In the genomic region with DNA sequence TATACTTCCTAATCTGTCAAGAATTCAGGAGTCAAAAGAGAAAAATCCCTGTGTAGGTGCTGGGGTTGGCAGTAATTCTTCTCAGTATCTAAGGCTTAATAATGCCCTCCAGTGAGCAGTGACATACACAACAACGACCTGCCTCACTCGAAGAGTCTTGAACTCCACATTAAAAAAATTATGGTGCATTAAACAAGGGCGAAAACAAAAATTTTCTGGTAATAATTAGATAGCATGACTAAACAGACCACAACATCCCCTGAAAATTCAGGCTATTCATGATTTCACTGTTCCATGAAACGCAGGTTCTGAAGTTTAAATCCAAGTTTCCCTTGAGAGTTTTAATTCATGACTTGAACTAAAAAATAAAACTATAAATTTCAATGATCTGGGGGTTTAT, we compare ENCODE assay signal across 1 cellular context.
TF ChIP-seq lines count a peak whose summit lies in the region.

No MANE protein-coding gene starts in this region.

TF ChIP-seq in GM23338, 12 proteins besides CTCF, POLR2A, EP300 and RAD21:
- TF ChIP-seq, protein P1, sequence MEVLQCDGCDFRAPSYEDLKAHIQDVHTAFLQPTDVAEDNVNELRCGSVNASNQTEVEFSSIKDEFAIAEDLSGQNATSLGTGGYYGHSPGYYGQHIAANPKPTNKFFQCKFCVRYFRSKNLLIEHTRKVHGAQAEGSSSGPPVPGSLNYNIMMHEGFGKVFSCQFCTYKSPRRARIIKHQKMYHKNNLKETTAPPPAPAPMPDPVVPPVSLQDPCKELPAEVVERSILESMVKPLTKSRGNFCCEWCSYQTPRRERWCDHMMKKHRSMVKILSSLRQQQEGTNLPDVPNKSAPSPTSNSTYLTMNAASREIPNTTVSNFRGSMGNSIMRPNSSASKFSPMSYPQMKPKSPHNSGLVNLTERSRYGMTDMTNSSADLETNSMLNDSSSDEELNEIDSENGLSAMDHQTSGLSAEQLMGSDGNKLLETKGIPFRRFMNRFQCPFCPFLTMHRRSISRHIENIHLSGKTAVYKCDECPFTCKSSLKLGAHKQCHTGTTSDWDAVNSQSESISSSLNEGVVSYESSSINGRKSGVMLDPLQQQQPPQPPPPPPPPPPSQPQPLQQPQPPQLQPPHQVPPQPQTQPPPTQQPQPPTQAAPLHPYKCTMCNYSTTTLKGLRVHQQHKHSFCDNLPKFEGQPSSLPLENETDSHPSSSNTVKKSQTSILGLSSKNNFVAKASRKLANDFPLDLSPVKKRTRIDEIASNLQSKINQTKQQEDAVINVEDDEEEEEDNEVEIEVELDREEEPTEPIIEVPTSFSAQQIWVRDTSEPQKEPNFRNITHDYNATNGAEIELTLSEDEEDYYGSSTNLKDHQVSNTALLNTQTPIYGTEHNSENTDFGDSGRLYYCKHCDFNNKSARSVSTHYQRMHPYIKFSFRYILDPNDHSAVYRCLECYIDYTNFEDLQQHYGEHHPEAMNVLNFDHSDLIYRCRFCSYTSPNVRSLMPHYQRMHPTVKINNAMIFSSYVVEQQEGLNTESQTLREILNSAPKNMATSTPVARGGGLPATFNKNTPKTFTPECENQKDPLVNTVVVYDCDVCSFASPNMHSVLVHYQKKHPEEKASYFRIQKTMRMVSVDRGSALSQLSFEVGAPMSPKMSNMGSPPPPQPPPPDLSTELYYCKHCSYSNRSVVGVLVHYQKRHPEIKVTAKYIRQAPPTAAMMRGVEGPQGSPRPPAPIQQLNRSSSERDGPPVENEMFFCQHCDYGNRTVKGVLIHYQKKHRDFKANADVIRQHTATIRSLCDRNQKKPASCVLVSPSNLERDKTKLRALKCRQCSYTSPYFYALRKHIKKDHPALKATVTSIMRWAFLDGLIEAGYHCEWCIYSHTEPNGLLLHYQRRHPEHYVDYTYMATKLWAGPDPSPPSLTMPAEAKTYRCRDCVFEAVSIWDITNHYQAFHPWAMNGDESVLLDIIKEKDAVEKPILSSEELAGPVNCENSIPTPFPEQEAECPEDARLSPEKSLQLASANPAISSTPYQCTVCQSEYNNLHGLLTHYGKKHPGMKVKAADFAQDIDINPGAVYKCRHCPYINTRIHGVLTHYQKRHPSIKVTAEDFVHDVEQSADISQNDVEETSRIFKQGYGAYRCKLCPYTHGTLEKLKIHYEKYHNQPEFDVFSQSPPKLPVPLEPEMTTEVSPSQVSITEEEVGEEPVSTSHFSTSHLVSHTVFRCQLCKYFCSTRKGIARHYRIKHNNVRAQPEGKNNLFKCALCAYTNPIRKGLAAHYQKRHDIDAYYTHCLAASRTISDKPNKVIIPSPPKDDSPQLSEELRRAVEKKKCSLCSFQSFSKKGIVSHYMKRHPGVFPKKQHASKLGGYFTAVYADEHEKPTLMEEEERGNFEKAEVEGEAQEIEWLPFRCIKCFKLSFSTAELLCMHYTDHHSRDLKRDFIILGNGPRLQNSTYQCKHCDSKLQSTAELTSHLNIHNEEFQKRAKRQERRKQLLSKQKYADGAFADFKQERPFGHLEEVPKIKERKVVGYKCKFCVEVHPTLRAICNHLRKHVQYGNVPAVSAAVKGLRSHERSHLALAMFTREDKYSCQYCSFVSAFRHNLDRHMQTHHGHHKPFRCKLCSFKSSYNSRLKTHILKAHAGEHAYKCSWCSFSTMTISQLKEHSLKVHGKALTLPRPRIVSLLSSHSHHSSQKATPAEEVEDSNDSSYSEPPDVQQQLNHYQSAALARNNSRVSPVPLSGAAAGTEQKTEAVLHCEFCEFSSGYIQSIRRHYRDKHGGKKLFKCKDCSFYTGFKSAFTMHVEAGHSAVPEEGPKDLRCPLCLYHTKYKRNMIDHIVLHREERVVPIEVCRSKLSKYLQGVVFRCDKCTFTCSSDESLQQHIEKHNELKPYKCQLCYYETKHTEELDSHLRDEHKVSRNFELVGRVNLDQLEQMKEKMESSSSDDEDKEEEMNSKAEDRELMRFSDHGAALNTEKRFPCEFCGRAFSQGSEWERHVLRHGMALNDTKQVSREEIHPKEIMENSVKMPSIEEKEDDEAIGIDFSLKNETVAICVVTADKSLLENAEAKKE (CRISPR knock-in tag; IDR thresholded peaks at IDR 0.05): no peak
- TF ChIP-seq POLR2AphosphoS5 (IDR thresholded peaks at IDR 0.05; ENCODE audit: low read depth) (no peak), EZH2 (IDR thresholded peaks at IDR 0.05; ENCODE audit: low read depth, unreplicated experiment) (no peak), ZNF114 (CRISPR knock-in tag; IDR thresholded peaks at IDR 0.05) (no peak), STAT1 (IDR thresholded peaks at IDR 0.05; ENCODE audit: unreplicated experiment) (no peak), ZNF331 (CRISPR knock-in tag; IDR thresholded peaks at IDR 0.05; ENCODE audit: low read depth) (no peak), JUNB (IDR thresholded peaks at IDR 0.05; ENCODE audit: unreplicated experiment) (no peak), CREB1 (CRISPR knock-in tag; IDR thresholded peaks at IDR 0.05; ENCODE audit: low read depth) (no peak), NANOG (IDR thresholded peaks at IDR 0.05; ENCODE audit: borderline replicate concordance) (no peak), EZH2phosphoT487 (IDR thresholded peaks at IDR 0.05; ENCODE audit: unreplicated experiment) (no peak)
- TF ChIP-seq, protein P2, sequence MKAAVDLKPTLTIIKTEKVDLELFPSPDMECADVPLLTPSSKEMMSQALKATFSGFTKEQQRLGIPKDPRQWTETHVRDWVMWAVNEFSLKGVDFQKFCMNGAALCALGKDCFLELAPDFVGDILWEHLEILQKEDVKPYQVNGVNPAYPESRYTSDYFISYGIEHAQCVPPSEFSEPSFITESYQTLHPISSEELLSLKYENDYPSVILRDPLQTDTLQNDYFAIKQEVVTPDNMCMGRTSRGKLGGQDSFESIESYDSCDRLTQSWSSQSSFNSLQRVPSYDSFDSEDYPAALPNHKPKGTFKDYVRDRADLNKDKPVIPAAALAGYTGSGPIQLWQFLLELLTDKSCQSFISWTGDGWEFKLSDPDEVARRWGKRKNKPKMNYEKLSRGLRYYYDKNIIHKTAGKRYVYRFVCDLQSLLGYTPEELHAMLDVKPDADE (IDR thresholded peaks at IDR 0.05): no peak
- TF ChIP-seq, protein P3, sequence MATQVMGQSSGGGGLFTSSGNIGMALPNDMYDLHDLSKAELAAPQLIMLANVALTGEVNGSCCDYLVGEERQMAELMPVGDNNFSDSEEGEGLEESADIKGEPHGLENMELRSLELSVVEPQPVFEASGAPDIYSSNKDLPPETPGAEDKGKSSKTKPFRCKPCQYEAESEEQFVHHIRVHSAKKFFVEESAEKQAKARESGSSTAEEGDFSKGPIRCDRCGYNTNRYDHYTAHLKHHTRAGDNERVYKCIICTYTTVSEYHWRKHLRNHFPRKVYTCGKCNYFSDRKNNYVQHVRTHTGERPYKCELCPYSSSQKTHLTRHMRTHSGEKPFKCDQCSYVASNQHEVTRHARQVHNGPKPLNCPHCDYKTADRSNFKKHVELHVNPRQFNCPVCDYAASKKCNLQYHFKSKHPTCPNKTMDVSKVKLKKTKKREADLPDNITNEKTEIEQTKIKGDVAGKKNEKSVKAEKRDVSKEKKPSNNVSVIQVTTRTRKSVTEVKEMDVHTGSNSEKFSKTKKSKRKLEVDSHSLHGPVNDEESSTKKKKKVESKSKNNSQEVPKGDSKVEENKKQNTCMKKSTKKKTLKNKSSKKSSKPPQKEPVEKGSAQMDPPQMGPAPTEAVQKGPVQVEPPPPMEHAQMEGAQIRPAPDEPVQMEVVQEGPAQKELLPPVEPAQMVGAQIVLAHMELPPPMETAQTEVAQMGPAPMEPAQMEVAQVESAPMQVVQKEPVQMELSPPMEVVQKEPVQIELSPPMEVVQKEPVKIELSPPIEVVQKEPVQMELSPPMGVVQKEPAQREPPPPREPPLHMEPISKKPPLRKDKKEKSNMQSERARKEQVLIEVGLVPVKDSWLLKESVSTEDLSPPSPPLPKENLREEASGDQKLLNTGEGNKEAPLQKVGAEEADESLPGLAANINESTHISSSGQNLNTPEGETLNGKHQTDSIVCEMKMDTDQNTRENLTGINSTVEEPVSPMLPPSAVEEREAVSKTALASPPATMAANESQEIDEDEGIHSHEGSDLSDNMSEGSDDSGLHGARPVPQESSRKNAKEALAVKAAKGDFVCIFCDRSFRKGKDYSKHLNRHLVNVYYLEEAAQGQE (IDR thresholded peaks at IDR 0.05; ENCODE audit: unreplicated experiment): no peak
TF ChIP-seq in GM23338: peak in this region for 0.
